Comparison of ENCODE assay signal across 8 cellular contexts in genomic region chr6:53066059-53066406, GRCh38. TPM values are rescaled to one million over a fixed set of nuclear protein-coding genes. Genes with fewer than 3 reads are reported as not detected.
DNase-seq lines count a peak whose midpoint lies in the region; ATAC-seq, FAIRE-seq and TF ChIP-seq lines count a peak whose summit lies in the region.

No MANE protein-coding gene starts in this region.

- H3K9me3 ChIP-seq in small intestine (ENCODE audit: control insufficient read depth, low read depth): no peaks in the 10 kb centered on the region

- H3K27ac Mint-ChIP-seq in central memory CD8-positive, alpha-beta T cell (ENCODE audit: low read depth): peak overlapping the region; percentile 92

- H3K4me3 ChIP-seq in HL-60 (replicated peaks; ENCODE audit: insufficient read depth, low read length) (peak overlapping the region; percentile 86), small intestine (ENCODE audit: low read depth in 1 of 2, low read length in 2 of 2) (peak overlapping the region; percentile 76 to 100)

- peaks cover 12% of the 10 kb centered on the region for H3K36me3 Mint-ChIP-seq in central memory CD8-positive, alpha-beta T cell (ENCODE audit: insufficient read depth)

- FAIRE-seq in small intestine (lab: Jason Lieb, UNC): no peak

- H3K4me1 Mint-ChIP-seq in central memory CD8-positive, alpha-beta T cell: peaks cover 48% of the 10 kb centered on the region

- no peaks in the 10 kb centered on the region for H3K36me3 ChIP-seq in small intestine (ENCODE audit: control insufficient read depth in 2 of 2, insufficient read depth in 2 of 2, low read length in 2 of 2)

- no peaks in the 10 kb centered on the region for H3K27me3 Mint-ChIP-seq in central memory CD8-positive, alpha-beta T cell

- WGBS in small intestine, 3 donors: 1 to 3% (median 2%) methylated on average over 19 of the region's 19 CpGs

- no peaks in the 10 kb centered on the region for H3K9me3 Mint-ChIP-seq in central memory CD8-positive, alpha-beta T cell

- peak overlapping the region; percentile 95 for H3K4me3 Mint-ChIP-seq in central memory CD8-positive, alpha-beta T cell

- ATAC-seq in central memory CD8-positive, alpha-beta T cell (replicated peaks; ENCODE audit: extremely low read depth, poor library complexity, severe bottlenecking): no peak

- peaks cover 2 to 10% of the 10 kb centered on the region in 2 donors for H3K4me1 ChIP-seq in small intestine (ENCODE audit: control insufficient read depth in 2 of 2, insufficient read depth in 1 of 2, low read depth in 1 of 2, low read length in 1 of 2)

- H3K27ac ChIP-seq in HL-60 (replicated peaks) (peak overlapping the region; percentile 92), small intestine (ENCODE audit: low read depth in 1 of 2, low read length in 1 of 2) (peak overlapping the region; percentile 80 to 89)

- TF ChIP-seq CTCF in HL-60 (IDR thresholded peaks at IDR 0.05; ENCODE audit: insufficient read depth, low read length): no peak

- peak; percentile 38 for DNase-seq in CD1c-positive myeloid dendritic cell (ENCODE audit: extremely low spot score)
- DNase-seq in HL-60 (ENCODE audit: low read depth in 1 of 2, low spot score in 1 of 2): peak in 1 of 2 experiments; percentile 42
- peak; percentile 60 for DNase-seq in UCSD-AML1 (lab: John Stamatoyannopoulos, UW; ENCODE audit: unreplicated experiment)
- no peak for DNase-seq in central memory CD8-positive, alpha-beta T cell (ENCODE audit: low spot score in 2 of 2)
- peak; percentile 74 for DNase-seq in islet precursor cell
- DNase-seq in small intestine: peak; percentile 40
- DNase-seq in SKM-1 (lab: John Stamatoyannopoulos, UW; ENCODE audit: unreplicated experiment): no peak
- no peak for DNase-seq in SIG-M5 treated with dmso at 0.1 percent for 504 hours (lab: John Stamatoyannopoulos, UW; ENCODE audit: unreplicated experiment)

- no peaks in the 10 kb centered on the region for H3K27me3 ChIP-seq in HL-60 (ENCODE audit: insufficient read depth, poor library complexity, severe bottlenecking)
- H3K27me3 ChIP-seq in small intestine (ENCODE audit: control insufficient read depth in 2 of 2, insufficient read depth in 2 of 2, low read length in 2 of 2): no peaks in the 10 kb centered on the region

RNA-seq across cellular contexts. Expression of gene FBXO9, which starts 0.8 kb away (rescaled TPM):
- polyA plus RNA-seq in small intestine: 10 to 100 TPM; 30.6 to 39.4 (median 38.5) TPM

RNA-seq across cellular contexts. Expression of gene CILK1, which starts 4.4 kb away (rescaled TPM):
- polyA plus RNA-seq in small intestine: 10 to 100 TPM in 1 of 3 donors, 1 to 10 TPM in 2; 5.9 to 11.4 (median 9.8) TPM

Comparison
In these comparisons a context has a peak if more than half of its experiments do, and no peak if none do; other contexts are left out.
1. DNase-seq: peak in CD1c-positive myeloid dendritic cell (single experiment), UCSD-AML1 (single experiment), islet precursor cell (single experiment) and small intestine (single experiment); none in central memory CD8-positive, alpha-beta T cell (0 of 2), SKM-1 (single experiment) and SIG-M5 treated with dmso at 0.1 percent for 504 hours (single experiment).